Comparison of ENCODE assay signal across 1 cellular context in the genomic region with DNA sequence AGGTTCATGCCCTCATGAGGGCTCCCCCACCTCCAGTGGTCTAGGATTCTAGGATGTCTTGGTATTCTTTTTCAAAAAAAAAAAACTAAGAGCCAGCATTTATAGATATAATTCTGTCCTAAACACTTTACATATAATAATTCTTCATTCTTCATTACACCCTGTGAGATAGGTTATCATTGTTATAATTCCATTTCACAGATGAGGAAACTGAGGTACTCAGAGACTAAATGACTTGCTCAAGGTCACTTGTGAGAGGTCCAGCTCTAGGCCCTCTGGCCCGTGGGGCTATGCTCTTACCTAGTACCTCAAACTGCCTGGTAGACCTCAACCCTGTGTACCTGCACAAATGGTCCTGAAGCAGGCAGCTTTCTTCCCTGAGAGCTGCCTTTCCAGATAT.
TF ChIP-seq lines count a peak whose summit lies in the region.

No MANE protein-coding gene starts in this region.

TF ChIP-seq in GM12878, 131 proteins besides CTCF, POLR2A, EP300 and RAD21:
- TF ChIP-seq SRF (IDR thresholded peaks at IDR 0.05; ENCODE audit: low read depth in 2 of 2, low read length in 2 of 2) (no peak), CREB1 (IDR thresholded peaks at IDR 0.05; ENCODE audit: low read depth) (no peak)
- TF ChIP-seq, protein P1, sequence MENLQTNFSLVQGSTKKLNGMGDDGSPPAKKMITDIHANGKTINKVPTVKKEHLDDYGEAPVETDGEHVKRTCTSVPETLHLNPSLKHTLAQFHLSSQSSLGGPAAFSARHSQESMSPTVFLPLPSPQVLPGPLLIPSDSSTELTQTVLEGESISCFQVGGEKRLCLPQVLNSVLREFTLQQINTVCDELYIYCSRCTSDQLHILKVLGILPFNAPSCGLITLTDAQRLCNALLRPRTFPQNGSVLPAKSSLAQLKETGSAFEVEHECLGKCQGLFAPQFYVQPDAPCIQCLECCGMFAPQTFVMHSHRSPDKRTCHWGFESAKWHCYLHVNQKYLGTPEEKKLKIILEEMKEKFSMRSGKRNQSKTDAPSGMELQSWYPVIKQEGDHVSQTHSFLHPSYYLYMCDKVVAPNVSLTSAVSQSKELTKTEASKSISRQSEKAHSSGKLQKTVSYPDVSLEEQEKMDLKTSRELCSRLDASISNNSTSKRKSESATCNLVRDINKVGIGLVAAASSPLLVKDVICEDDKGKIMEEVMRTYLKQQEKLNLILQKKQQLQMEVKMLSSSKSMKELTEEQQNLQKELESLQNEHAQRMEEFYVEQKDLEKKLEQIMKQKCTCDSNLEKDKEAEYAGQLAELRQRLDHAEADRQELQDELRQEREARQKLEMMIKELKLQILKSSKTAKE (IDR thresholded peaks at IDR 0.05; ENCODE audit: low read depth, poor library complexity, severe bottlenecking), result no peak
